Comparison of ENCODE assay signal across 28 cellular contexts in genomic region chr9:2040828-2041227, GRCh38.
"Had no signal": no experiment of that assay in that cellular context is flagged by ENCODE, and none has a peak within 500 bp of the region (broad histone marks: within the 10 kb centered on the region; RNA-seq: fewer than 3 reads in every experiment).

No MANE protein-coding gene starts in this region.

- H3K4me3 Mint-ChIP-seq: activated CD4-positive, alpha-beta memory T cell treated with anti-CD3 and anti-CD28 coated beads for 36 hours; activated CD4-positive, alpha-beta T cell treated with anti-CD3 and anti-CD28 coated beads, Interleukin-2, amount 10 ng/mL, durations not matched to agents 7 days and 5 days; brain; IgD-negative memory B cell; T-cell had no signal

- H3K9me3 Mint-ChIP-seq: activated CD4-positive, alpha-beta memory T cell treated with anti-CD3 and anti-CD28 coated beads for 36 hours; activated CD4-positive, alpha-beta T cell treated with anti-CD3 and anti-CD28 coated beads, Interleukin-2, amount 10 ng/mL, durations not matched to agents 7 days and 5 days; brain; IgD-negative memory B cell; T-cell had no signal

- H3K27me3 ChIP-seq: ascending aorta had no signal

- H3K4me1 Mint-ChIP-seq: brain had no signal

- H3K27ac ChIP-seq: ascending aorta, SK-N-MC, VCaP had no signal

- ATAC-seq: Panc1, Right ventricle myocardium inferior, T-cell had no signal

- H3K4me3 ChIP-seq: ascending aorta, SK-N-MC had no signal

- H3K9me3 ChIP-seq: ascending aorta had no signal

- H3K27me3 Mint-ChIP-seq: activated CD4-positive, alpha-beta memory T cell treated with anti-CD3 and anti-CD28 coated beads for 36 hours; activated CD4-positive, alpha-beta T cell treated with anti-CD3 and anti-CD28 coated beads, Interleukin-2, amount 10 ng/mL, durations not matched to agents 7 days and 5 days; IgD-negative memory B cell; T-cell had no signal

- H3K4me1 ChIP-seq: ascending aorta had no signal

- DNase-seq: activated CD4-positive, alpha-beta memory T cell treated with anti-CD3 and anti-CD28 coated beads for 36 hours; activated CD4-positive, alpha-beta T cell treated with anti-CD3 and anti-CD28 coated beads, Interleukin-2, amount 10 ng/mL, durations not matched to agents 7 days and 5 days; activated CD4-positive, CD25-positive, alpha-beta regulatory T cell; activated CD8-positive, alpha-beta memory T cell treated with anti-CD3 and anti-CD28 coated beads, Interleukin-2, amount 50 U/mL, for 48 hours; activated naive CD4-positive, alpha-beta T cell treated with anti-CD3 and anti-CD28 coated beads, Interleukin-2, amount 50 U/mL, for 16 hours; activated T-cell treated with anti-CD3 and anti-CD28 coated beads, Interleukin-2, amount 50 U/mL, for 1 hour; amniotic stem cell; caudate nucleus; KG1; NCI-H1092; NCI-H1417 treated with DMSO at 0.1 percent for 48 hours; NCI-H1694; NCI-H2029; NCI-H2107; NCI-H2171 treated with DMSO at 0.1 percent for 48 hours; NCI-H510A treated with DMSO at 0.1 percent for 48 hours; NCI-H69; NK-92 treated with Interleukin-12 subunit alpha and Interleukin-12 subunit beta, amount 100 ng/mL, for 24 hours; OCI-M1; RPMI8226; T-cell had no signal

- H3K27ac Mint-ChIP-seq: activated CD4-positive, alpha-beta memory T cell treated with anti-CD3 and anti-CD28 coated beads for 36 hours; activated CD4-positive, alpha-beta T cell treated with anti-CD3 and anti-CD28 coated beads, Interleukin-2, amount 10 ng/mL, durations not matched to agents 7 days and 5 days; brain had no signal
